Comparison of ENCODE assay signal across 8 cellular contexts in genomic region chr19:4722671-4723464, GRCh38.
DNase-seq lines count a peak whose midpoint lies in the region; ATAC-seq and TF ChIP-seq lines count a peak whose summit lies in the region.

No MANE protein-coding gene starts in this region.

- in situ Hi-C loops in HAP-1 (cut with MboI; ENCODE audit: low sequenced_read_pairs) = no loop called here

- H3K4me3 Mint-ChIP-seq in effector memory CD8-positive, alpha-beta T cell = peak overlapping the region; percentile 96

- H3K27me3 ChIP-seq in HAP-1 (ENCODE audit: low read depth) (no peaks in the 10 kb centered on the region), mucosa of rectum (ENCODE audit: control insufficient read depth in 2 of 2, insufficient read depth in 2 of 2, low read length in 2 of 2) (no peaks in the 10 kb centered on the region)

- TF ChIP-seq POLR2A in Raji (IDR thresholded peaks at IDR 0.05; ENCODE audit: insufficient read depth, low read depth, low read length) = peak; percentile 67

- peaks cover 0 to 12% of the 10 kb centered on the region in 2 donors for H3K27me3 Mint-ChIP-seq in effector memory CD8-positive, alpha-beta T cell

- peak overlapping the region; percentile 48 to 94 for H3K9ac ChIP-seq in mucosa of rectum (ENCODE audit: low read depth in 1 of 2, low read length in 2 of 2)

- H3K36me3 Mint-ChIP-seq in effector memory CD8-positive, alpha-beta T cell (ENCODE audit: insufficient read depth) = peaks cover 55% of the 10 kb centered on the region

- peaks cover 31% of the 10 kb centered on the region for H3K36me3 ChIP-seq in HAP-1 (replicated peaks)
- H3K36me3 ChIP-seq in mucosa of rectum (ENCODE audit: control insufficient read depth in 2 of 2, insufficient read depth in 2 of 2, low read length in 2 of 2) = peaks cover 29 to 33% of the 10 kb centered on the region in 2 donors

- H3K4me1 Mint-ChIP-seq in effector memory CD8-positive, alpha-beta T cell (ENCODE audit: low read depth in 2 of 2) = peaks cover 36 to 38% of the 10 kb centered on the region in 2 donors

- peaks cover 0 to 3% of the 10 kb centered on the region in 2 donors for H3K9me3 Mint-ChIP-seq in effector memory CD8-positive, alpha-beta T cell

- peak; percentile 69 for DNase-seq in GM04504 (ENCODE audit: low read depth)
- DNase-seq in HAP-1 (ENCODE audit: low spot score in 2 of 2) = peak; percentile 18 to 69
- DNase-seq in effector memory CD8-positive, alpha-beta T cell = no peak
- no peak for DNase-seq in NCI-H774 (lab: John Stamatoyannopoulos, UW)
- no peak for DNase-seq in NOMO-1 treated with dmso at 0.1 percent for 144 hours (lab: John Stamatoyannopoulos, UW; ENCODE audit: unreplicated experiment)

- peak overlapping the region; percentile 93 for H3K4me3 ChIP-seq in HAP-1
- peak overlapping the region; percentile 86 to 95 for H3K4me3 ChIP-seq in mucosa of rectum (ENCODE audit: low read length in 2 of 2)

- H3K4me1 ChIP-seq in HAP-1 (no peaks in the 10 kb centered on the region; the same call in 1 of the 2 replicates), mucosa of rectum (ENCODE audit: control insufficient read depth in 2 of 2, insufficient read depth in 2 of 2, low read length in 2 of 2) (peaks cover 12 to 14% of the 10 kb centered on the region in 2 donors)

- peak overlapping the region; percentile 91 for H3K27ac ChIP-seq in mucosa of rectum (ENCODE audit: low read depth in 2 of 2, low read length in 2 of 2)

- ATAC-seq in effector memory CD8-positive, alpha-beta T cell (replicated peaks) = no peak
- ATAC-seq in HG03045 (IDR thresholded peaks at IDR 0.05; ENCODE audit: unreplicated experiment) = no peak

- H3K27ac Mint-ChIP-seq in effector memory CD8-positive, alpha-beta T cell = peak overlapping the region; percentile 98 to 100

- H3K9me3 ChIP-seq in HAP-1 (no peaks in the 10 kb centered on the region), mucosa of rectum (ENCODE audit: control insufficient read depth in 2 of 2, low read length in 2 of 2) (no peaks in the 10 kb centered on the region)

Comparison
In these comparisons a context has a peak if more than half of its experiments do, and no peak if none do; other contexts are left out.
1. DNase-seq: peak in GM04504 (single experiment) and HAP-1 (2 of 2); none in effector memory CD8-positive, alpha-beta T cell (0 of 3), NCI-H774 (single experiment) and NOMO-1 treated with dmso at 0.1 percent for 144 hours (single experiment).